ENCODE assay signal across 19 cellular contexts in the genomic region with DNA sequence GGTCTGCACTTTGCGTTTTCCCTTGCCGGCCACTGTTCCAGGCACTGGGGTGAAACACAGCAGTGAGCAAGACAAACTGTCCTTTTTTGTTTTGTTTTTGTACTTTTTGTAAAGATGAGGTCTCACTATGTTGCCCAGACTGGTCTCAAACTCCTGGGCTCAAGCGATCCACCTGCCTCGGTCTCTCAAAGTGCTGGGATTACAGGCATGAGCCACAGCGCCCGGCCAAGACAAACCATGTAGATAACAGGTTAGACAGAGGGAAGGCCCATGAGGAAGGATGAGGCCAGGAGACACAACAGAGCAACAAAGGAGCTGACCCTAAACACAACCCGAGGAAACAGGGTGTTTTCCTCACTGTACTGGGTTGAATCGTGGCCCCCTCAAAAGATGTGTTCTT.
DNase-seq lines count a peak whose midpoint lies in the region; ATAC-seq and TF ChIP-seq lines count a peak whose summit lies in the region.
"Had no signal": no experiment of that assay in that cellular context is flagged by ENCODE, and none has a peak within 500 bp of the region (broad histone marks: within the 10 kb centered on the region; RNA-seq: fewer than 3 reads in every experiment).

No MANE protein-coding gene starts in this region.

- intact Hi-C loops in cardiac septum (cut with DNase I) (loop anchor here (10.0 kb wide), 1 partner anchor 248 kb away; no protein-coding TSS in a partner anchor), left ventricle myocardium inferior (cut with micrococcal nuclease) (no loop called here), sigmoid colon (cut with DNase I) (no loop called here), aorta (cut with DNase I) (no loop called here)

- ATAC-seq in RWPE2 (ENCODE audit: low read depth) (no peak), aorta (ENCODE audit: low FRiP score) (no peak), HG02970 (IDR thresholded peaks at IDR 0.05; ENCODE audit: low FRiP score, unreplicated experiment) (no peak)
- ATAC-seq: CD8-positive, alpha-beta T cell had no signal

- DNase-seq in cardiac septum (ENCODE audit: low spot score) (peak; percentile 36), left ventricle myocardium inferior (no peak), RWPE2 (ENCODE audit: low spot score) (peak; percentile 62), sigmoid colon (peak; percentile 30), aorta (peak; percentile 12 to 46), amniotic stem cell (lab: John Stamatoyannopoulos, UW) (no peak), amygdala (lab: John Stamatoyannopoulos, UW) (no peak)
- DNase-seq: Caco-2; CD4-positive, CD25-positive, alpha-beta regulatory T cell; CD8-positive, alpha-beta T cell; DMS153; DND-41; GM23248; H7; HCEC 1CT had no signal

- H3K9me3 ChIP-seq in left ventricle myocardium inferior (replicated peaks): no peaks in the 10 kb centered on the region
- no peaks in the 10 kb centered on the region for H3K9me3 ChIP-seq in RWPE2 (ENCODE audit: severe bottlenecking)
- no peaks in the 10 kb centered on the region for H3K9me3 ChIP-seq in sigmoid colon
- H3K9me3 ChIP-seq in aorta (ENCODE audit: control insufficient read depth, low read length): no peaks in the 10 kb centered on the region
- H3K9me3 ChIP-seq: BLaER1, Caco-2 had no signal

- no peak for TF ChIP-seq EP300 in sigmoid colon (IDR thresholded peaks at IDR 0.05)

- H3K4me3 ChIP-seq in left ventricle myocardium inferior: no peak overlapping the region
- H3K4me3 ChIP-seq in RWPE2 (ENCODE audit: severe bottlenecking): no peak overlapping the region
- no peak overlapping the region for H3K4me3 ChIP-seq in sigmoid colon
- H3K4me3 ChIP-seq in aorta (ENCODE audit: low read length in 2 of 2): no peak overlapping the region
- H3K4me3 ChIP-seq: BLaER1, GM23248 had no signal

- H3K27me3 ChIP-seq in left ventricle myocardium inferior (ENCODE audit: low read depth): no peaks in the 10 kb centered on the region
- H3K27me3 ChIP-seq in RWPE2 (ENCODE audit: insufficient read depth, poor library complexity, severe bottlenecking): no peaks in the 10 kb centered on the region
- no peaks in the 10 kb centered on the region for H3K27me3 ChIP-seq in sigmoid colon
- no peaks in the 10 kb centered on the region for H3K27me3 ChIP-seq in aorta (ENCODE audit: control insufficient read depth in 1 of 2, insufficient read depth in 2 of 2, low read length in 1 of 2)
- H3K27me3 ChIP-seq: BLaER1 had no signal

- H3K36me3 ChIP-seq in left ventricle myocardium inferior (no peaks in the 10 kb centered on the region), RWPE2 (ENCODE audit: low read depth) (no peaks in the 10 kb centered on the region), sigmoid colon (no peaks in the 10 kb centered on the region), aorta (ENCODE audit: control insufficient read depth in 1 of 2, insufficient read depth in 2 of 2, low read length in 1 of 2) (no peaks in the 10 kb centered on the region)
- H3K36me3 ChIP-seq: BLaER1 had no signal

- H3K27ac ChIP-seq in left ventricle myocardium inferior (replicated peaks): no peak overlapping the region
- no peak overlapping the region for H3K27ac ChIP-seq in RWPE2 (ENCODE audit: poor library complexity, severe bottlenecking)
- H3K27ac ChIP-seq in sigmoid colon: no peak overlapping the region
- H3K27ac ChIP-seq in aorta (ENCODE audit: low read depth in 1 of 2, low read length in 2 of 2): no peak overlapping the region
- H3K27ac ChIP-seq: 22Rv1, BLaER1, C4-2B, GM23248 had no signal

- TF ChIP-seq CTCF in left ventricle myocardium inferior (IDR thresholded peaks at IDR 0.05; ENCODE audit: borderline replicate concordance) (no peak), RWPE2 (IDR thresholded peaks at IDR 0.05; ENCODE audit: poor library complexity, severe bottlenecking) (no peak), sigmoid colon (IDR thresholded peaks at IDR 0.05) (no peak)

- no peak for TF ChIP-seq POLR2A in sigmoid colon (IDR thresholded peaks at IDR 0.05)

- 93 to 94% methylated on average over 8 of the region's 8 CpGs for WGBS in sigmoid colon, 2 donors
- WGBS in aorta, 2 donors: 93 to 96% methylated on average over 8 of the region's 8 CpGs

- H3K4me1 ChIP-seq in left ventricle myocardium inferior: peaks cover 23% of the 10 kb centered on the region
- H3K4me1 ChIP-seq in RWPE2 (ENCODE audit: insufficient read depth, poor library complexity, severe bottlenecking): no peaks in the 10 kb centered on the region
- peaks cover 0 to 3% (median 0%) of the 10 kb centered on the region in 4 donors for H3K4me1 ChIP-seq in sigmoid colon
- no peaks in the 10 kb centered on the region for H3K4me1 ChIP-seq in aorta (ENCODE audit: control insufficient read depth in 1 of 2, insufficient read depth in 2 of 2, low read length in 2 of 2)

Comparison
In these comparisons a context has a peak if more than half of its experiments do, and no peak if none do; other contexts are left out.
1. DNase-seq: peak in cardiac septum (single experiment), RWPE2 (single experiment), sigmoid colon (single experiment) and aorta (2 of 2); none in left ventricle myocardium inferior (single experiment), amniotic stem cell (single experiment) and amygdala (0 of 56).